In the genomic region with DNA sequence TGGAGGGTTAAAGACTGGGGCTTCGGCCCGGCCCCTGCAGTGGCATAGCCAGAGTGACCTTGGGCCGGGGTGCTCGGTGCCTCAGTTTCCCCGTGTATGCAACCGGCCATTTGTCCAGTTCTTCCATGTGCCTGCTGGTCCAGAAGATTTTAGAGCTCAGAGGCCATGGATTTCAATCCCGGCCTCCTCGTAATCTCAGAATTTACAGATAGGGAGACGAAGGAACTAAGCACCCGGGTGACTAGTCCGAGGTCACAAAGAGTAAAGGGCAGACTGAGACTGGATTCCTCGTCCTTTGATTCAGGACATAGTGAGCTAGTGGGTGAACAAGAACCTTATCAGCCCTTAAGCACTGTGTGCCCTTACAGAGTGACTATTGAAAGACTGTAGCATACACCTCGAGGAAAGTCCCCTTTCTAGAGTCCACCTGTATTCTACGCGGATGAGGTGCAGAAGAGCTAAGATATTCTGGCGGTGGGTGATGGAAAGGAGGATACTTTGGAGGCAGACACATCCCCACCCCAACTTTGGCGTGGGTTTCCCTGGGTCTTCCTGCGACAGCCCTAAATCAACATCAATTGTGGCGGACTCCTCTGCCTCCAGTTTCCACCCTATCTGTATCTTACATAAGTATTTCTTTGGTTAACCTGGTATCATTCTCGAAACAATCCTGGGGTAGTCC, we compare ENCODE assay signal across 8 cellular contexts. TPM values are rescaled to one million over a fixed set of nuclear protein-coding genes. Genes with fewer than 3 reads are reported as not detected.
DNase-seq lines count a peak whose midpoint lies in the region; ATAC-seq lines count a peak whose summit lies in the region.

No MANE protein-coding gene starts in this region.

- H3K4me3 Mint-ChIP-seq in activated naive CD4-positive, alpha-beta T cell treated with anti-CD3 and anti-CD28 coated beads, Interleukin-2, amount 10 ng/mL, durations not matched to agents 7 days and 5 days, result peak overlapping the region; percentile 85
- peak overlapping the region; percentile 92 for H3K4me3 Mint-ChIP-seq in activated CD4-positive, alpha-beta memory T cell treated with anti-CD3 and anti-CD28 coated beads, Interleukin-2, amount 10 ng/mL, durations not matched to agents 7 days and 5 days

- H3K4me1 Mint-ChIP-seq in activated naive CD4-positive, alpha-beta T cell treated with anti-CD3 and anti-CD28 coated beads, Interleukin-2, amount 10 ng/mL, durations not matched to agents 7 days and 5 days, result peaks cover 42% of the 10 kb centered on the region
- peaks cover 42% of the 10 kb centered on the region for H3K4me1 Mint-ChIP-seq in activated CD4-positive, alpha-beta memory T cell treated with anti-CD3 and anti-CD28 coated beads, Interleukin-2, amount 10 ng/mL, durations not matched to agents 7 days and 5 days

- H3K9me3 Mint-ChIP-seq in activated naive CD4-positive, alpha-beta T cell treated with anti-CD3 and anti-CD28 coated beads, Interleukin-2, amount 10 ng/mL, durations not matched to agents 7 days and 5 days, result no peaks in the 10 kb centered on the region
- H3K9me3 Mint-ChIP-seq in activated CD4-positive, alpha-beta memory T cell treated with anti-CD3 and anti-CD28 coated beads, Interleukin-2, amount 10 ng/mL, durations not matched to agents 7 days and 5 days, result no peaks in the 10 kb centered on the region

- DNase-seq in activated naive CD4-positive, alpha-beta T cell treated with anti-CD3 and anti-CD28 coated beads, Interleukin-2, amount 10 ng/mL, durations not matched to agents 7 days and 5 days, result peak; percentile 21
- DNase-seq in activated naive CD4-positive, alpha-beta T cell (lab: John Stamatoyannopoulos, UW), result no peak
- DNase-seq in activated CD4-positive, alpha-beta memory T cell treated with anti-CD3 and anti-CD28 coated beads, Interleukin-2, amount 10 ng/mL, durations not matched to agents 7 days and 5 days, result no peak
- peak; percentile 76 for DNase-seq in cardiac septum (ENCODE audit: low spot score)
- peak; percentile 25 for DNase-seq in retina
- no peak for DNase-seq in AG20443 (ENCODE audit: low spot score)

- ATAC-seq in HG02623 (IDR thresholded peaks at IDR 0.05; ENCODE audit: unreplicated experiment) (no peak), HG03045 (IDR thresholded peaks at IDR 0.05; ENCODE audit: unreplicated experiment) (no peak)

- POLR2A ChIA-PET in activated CD4-positive, alpha-beta memory T cell treated with anti-CD3 and anti-CD28 coated beads, Interleukin-2, amount 10 ng/mL, durations not matched to agents 7 days and 5 days (lab: Charles Lee), result interaction anchor here (0.6 to 4.6 kb wide), 16 partner anchors 10 to 357 kb away, joined by 3 to 47 read pairs (median 6); a partner anchor contains a TSS

- intact Hi-C loops in cardiac septum (cut with DNase I), result loop anchor here (2.0 kb wide), 2 partner anchors 53 to 189 kb away; a partner anchor contains a TSS

- peak overlapping the region; percentile 92 for H3K27ac Mint-ChIP-seq in activated naive CD4-positive, alpha-beta T cell treated with anti-CD3 and anti-CD28 coated beads, Interleukin-2, amount 10 ng/mL, durations not matched to agents 7 days and 5 days
- peak overlapping the region; percentile 85 for H3K27ac Mint-ChIP-seq in activated CD4-positive, alpha-beta memory T cell treated with anti-CD3 and anti-CD28 coated beads, Interleukin-2, amount 10 ng/mL, durations not matched to agents 7 days and 5 days

- CTCF ChIA-PET in activated naive CD4-positive, alpha-beta T cell treated with anti-CD3 and anti-CD28 coated beads, Interleukin-2, amount 10 ng/mL, durations not matched to agents 7 days and 5 days (lab: Charles Lee), result interaction anchor here (1.0 to 3.7 kb wide), 3 partner anchors 53 to 184 kb away, joined by 3 to 19 read pairs (median 3); a partner anchor contains a TSS
- CTCF ChIA-PET in activated CD4-positive, alpha-beta memory T cell treated with anti-CD3 and anti-CD28 coated beads, Interleukin-2, amount 10 ng/mL, durations not matched to agents 7 days and 5 days (lab: Charles Lee), result interaction anchor here (1.0 to 3.9 kb wide), 7 partner anchors 10 to 188 kb away, joined by 3 to 31 read pairs (median 4); a partner anchor contains a TSS

- H3K27me3 Mint-ChIP-seq in activated naive CD4-positive, alpha-beta T cell treated with anti-CD3 and anti-CD28 coated beads, Interleukin-2, amount 10 ng/mL, durations not matched to agents 7 days and 5 days, result no peaks in the 10 kb centered on the region
- no peaks in the 10 kb centered on the region for H3K27me3 Mint-ChIP-seq in activated CD4-positive, alpha-beta memory T cell treated with anti-CD3 and anti-CD28 coated beads, Interleukin-2, amount 10 ng/mL, durations not matched to agents 7 days and 5 days

- peaks cover 17% of the 10 kb centered on the region for H3K36me3 Mint-ChIP-seq in activated naive CD4-positive, alpha-beta T cell treated with anti-CD3 and anti-CD28 coated beads, Interleukin-2, amount 10 ng/mL, durations not matched to agents 7 days and 5 days
- H3K36me3 Mint-ChIP-seq in activated CD4-positive, alpha-beta memory T cell treated with anti-CD3 and anti-CD28 coated beads, Interleukin-2, amount 10 ng/mL, durations not matched to agents 7 days and 5 days (ENCODE audit: low read depth), result peaks cover 5% of the 10 kb centered on the region

RNA-seq across cellular contexts. Expression of a gene that starts 0.6 kb away (rescaled TPM):
- 10 to 100 TPM in 1 of 2 experiments, 1 to 10 TPM in 1; 9.2 to 10.0 TPM for total RNA-seq in activated CD4-positive, alpha-beta memory T cell treated with anti-CD3 and anti-CD28 coated beads, Interleukin-2, amount 10 ng/mL, durations not matched to agents 7 days and 5 days
- total RNA-seq in cardiac septum, result 9.6 TPM

RNA-seq across cellular contexts. Expression of a gene that starts 0.9 kb away (rescaled TPM):
- total RNA-seq in activated CD4-positive, alpha-beta memory T cell treated with anti-CD3 and anti-CD28 coated beads, Interleukin-2, amount 10 ng/mL, durations not matched to agents 7 days and 5 days, result 10 to 100 TPM; 34.9 to 38.2 TPM
- 17.9 TPM for total RNA-seq in cardiac septum

RNA-seq across cellular contexts. Expression of a gene that starts 53.4 kb away (rescaled TPM):
- 10 to 100 TPM; 34.3 to 38.5 TPM for total RNA-seq in activated CD4-positive, alpha-beta memory T cell treated with anti-CD3 and anti-CD28 coated beads, Interleukin-2, amount 10 ng/mL, durations not matched to agents 7 days and 5 days
- 35.1 TPM for total RNA-seq in cardiac septum

RNA-seq across cellular contexts. Expression of a gene that starts 53.5 kb away (rescaled TPM):
- 10 to 100 TPM; 27.7 to 28.2 TPM for total RNA-seq in activated CD4-positive, alpha-beta memory T cell treated with anti-CD3 and anti-CD28 coated beads, Interleukin-2, amount 10 ng/mL, durations not matched to agents 7 days and 5 days
- 10.5 TPM for total RNA-seq in cardiac septum

Comparison
In these comparisons a context has a peak if more than half of its experiments do, and no peak if none do; other contexts are left out.
1. DNase-seq: peak in activated naive CD4-positive, alpha-beta T cell treated with anti-CD3 and anti-CD28 coated beads, Interleukin-2, amount 10 ng/mL, durations not matched to agents 7 days and 5 days (single experiment), cardiac septum (single experiment) and retina (single experiment); none in activated naive CD4-positive, alpha-beta T cell (0 of 4), activated CD4-positive, alpha-beta memory T cell treated with anti-CD3 and anti-CD28 coated beads, Interleukin-2, amount 10 ng/mL, durations not matched to agents 7 days and 5 days (single experiment) and AG20443 (single experiment).